ENCODE assay signal across 8 cellular contexts in the genomic region with DNA sequence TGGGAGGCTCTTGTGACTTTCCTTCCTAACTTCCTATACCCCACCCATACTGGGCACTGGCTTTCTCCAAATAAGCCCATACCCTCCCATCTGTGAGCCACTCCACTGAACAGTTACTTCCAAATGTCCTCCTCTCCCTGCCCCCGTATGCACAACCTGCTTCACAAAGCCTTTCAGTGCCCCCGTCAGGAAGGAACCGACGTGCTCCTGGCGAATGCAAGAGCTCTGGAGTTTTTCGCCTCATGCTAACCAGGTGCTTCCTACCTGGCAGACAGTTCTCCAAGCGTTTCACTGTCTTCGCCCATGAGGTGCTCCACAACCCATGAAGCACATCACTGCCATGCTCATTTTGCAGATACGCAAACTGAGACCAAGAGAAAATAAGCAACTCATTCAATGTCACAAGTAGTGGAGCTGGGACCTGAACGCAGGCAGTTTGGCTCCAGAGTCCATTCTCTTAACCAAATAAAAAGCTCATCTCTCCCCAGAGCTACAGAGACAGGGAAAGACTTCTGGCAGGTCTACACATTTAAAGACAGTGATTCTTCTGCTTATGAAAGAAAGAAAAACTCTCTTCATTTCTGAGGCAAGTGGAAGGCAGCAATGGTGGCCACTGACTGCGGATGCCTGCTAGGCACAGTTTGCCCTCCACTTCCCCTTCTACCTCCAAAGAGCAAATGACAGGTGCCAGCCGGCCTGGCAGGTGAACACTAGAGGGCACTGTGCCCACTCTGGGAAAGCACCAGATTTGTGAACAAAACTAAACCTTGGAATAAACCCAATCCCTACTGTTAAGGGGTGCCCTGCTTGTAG. TPM values are rescaled to one million over a fixed set of nuclear protein-coding genes. Genes with fewer than 3 reads are reported as not detected.
DNase-seq lines count a peak whose midpoint lies in the region; ATAC-seq and TF ChIP-seq lines count a peak whose summit lies in the region.

No MANE protein-coding gene starts in this region.

- peak; percentile 55 for DNase-seq in Caki2 (ENCODE audit: low read depth)
- peak; percentile 46 for DNase-seq in HT1080 (ENCODE audit: low read depth)
- DNase-seq in OCI-M1 (lab: John Stamatoyannopoulos, UW), result peak; percentile 81
- peak; percentile 74 for DNase-seq in activated T-cell treated with anti-CD3 and anti-CD28 coated beads, Interleukin-2, amount 50 U/mL, for 1 hour
- peak; percentile 60 for DNase-seq in fibroblast of pulmonary artery (ENCODE audit: low read depth)
- peak in 6 of 10 donors; percentile 32 to 92 (median 75) for DNase-seq in posterior cingulate gyrus
- DNase-seq in GOT3 (lab: John Stamatoyannopoulos, UW), result no peak

- no peak for ATAC-seq in HG02623 (IDR thresholded peaks at IDR 0.05; ENCODE audit: unreplicated experiment)

- intact Hi-C loops in posterior cingulate gyrus (cut with DNase I), result loop anchor here (5.0 kb wide), 2 partner anchors 44 to 99 kb away; partner anchors contain the start of gene UBE2O

- no peak overlapping the region for H3K4me3 ChIP-seq in fibroblast of pulmonary artery (replicated peaks; ENCODE audit: low read depth, low read length)

- in situ Hi-C loops in Caki2 (cut with HindIII; ENCODE audit: low pct_unique_long_range_greater_than_20kb, low sequenced_read_pairs), result no loop called here

- TF ChIP-seq CTCF in fibroblast of pulmonary artery (IDR thresholded peaks at IDR 0.05; ENCODE audit: low read length, missing control alignments), result peak; percentile 88

RNA-seq across cellular contexts. Expression of gene SPHK1, which starts 23.8 kb away (rescaled TPM):
- 18.5 and 33.9 TPM in 2 replicates for total RNA-seq in Caki2 (2014; rRNA removed; shearing (Covaris generic); ENCODE audit: low replicate concordance)
- total RNA-seq in HT1080 (2014; rRNA removed; shearing (Covaris generic)), result 107 and 122 TPM in 2 replicates
- polyA plus RNA-seq in HT1080 (2015; cell fraction: cytosol; rRNA removed), result 88.1 and 96.5 TPM in 2 replicates
- 135 and 156 TPM in 2 replicates for polyA plus RNA-seq in HT1080 (2015; cell fraction: nucleus; rRNA removed)

RNA-seq across cellular contexts. Expression of gene UBE2O, which starts 44.7 kb away (rescaled TPM):
- 22.9 and 23.7 TPM in 2 replicates for total RNA-seq in Caki2 (2014; rRNA removed; shearing (Covaris generic); ENCODE audit: low replicate concordance)
- total RNA-seq in HT1080 (2014; rRNA removed; shearing (Covaris generic)), result 17.3 and 18.9 TPM in 2 replicates
- 13.8 and 16.1 TPM in 2 replicates for polyA plus RNA-seq in HT1080 (2015; cell fraction: cytosol; rRNA removed)
- 49.2 and 49.7 TPM in 2 replicates for polyA plus RNA-seq in HT1080 (2015; cell fraction: nucleus; rRNA removed)

RNA-seq across cellular contexts. Expression of gene PRPSAP1, which starts 54.5 kb away (rescaled TPM):
- total RNA-seq in Caki2 (2014; rRNA removed; shearing (Covaris generic); ENCODE audit: low replicate concordance), result 49.0 and 68.5 TPM in 2 replicates
- total RNA-seq in HT1080 (2014; rRNA removed; shearing (Covaris generic)), result 20.8 and 35.2 TPM in 2 replicates
- polyA plus RNA-seq in HT1080 (2015; cell fraction: cytosol; rRNA removed), result 69.9 and 77.2 TPM in 2 replicates
- polyA plus RNA-seq in HT1080 (2015; cell fraction: nucleus; rRNA removed), result 125 and 141 TPM in 2 replicates

RNA-seq across cellular contexts. Expression of gene AANAT, which starts 59.2 kb away (rescaled TPM):
- not detected in 2 replicates for total RNA-seq in Caki2 (2014; rRNA removed; shearing (Covaris generic); ENCODE audit: low replicate concordance)
- 0.05 TPM in 1 of 2 replicates, not detected in the other for total RNA-seq in HT1080 (2014; rRNA removed; shearing (Covaris generic))
- polyA plus RNA-seq in HT1080 (2015; cell fraction: cytosol; rRNA removed), result not detected in 2 replicates
- not detected in 2 replicates for polyA plus RNA-seq in HT1080 (2015; cell fraction: nucleus; rRNA removed)
